ENCODE assay signal across 14 cellular contexts in genomic region chr2:241598061-241598460, GRCh38. TPM values are rescaled to one million over a fixed set of nuclear protein-coding genes. Genes with fewer than 3 reads are reported as not detected.
DNase-seq lines count a peak whose midpoint lies in the region; ATAC-seq, FAIRE-seq and TF ChIP-seq lines count a peak whose summit lies in the region.
"Had no signal": no experiment of that assay in that cellular context is flagged by ENCODE, and none has a peak within 500 bp of the region (broad histone marks: within the 10 kb centered on the region; RNA-seq: fewer than 3 reads in every experiment).

No MANE protein-coding gene starts in this region.

- TF ChIP-seq POLR2A in GM12892 (IDR thresholded peaks at IDR 0.05; ENCODE audit: low read depth, low read length) = no peak

- intact Hi-C loops in posterior vena cava (cut with DNase I) = no loop called here

- FAIRE-seq in GM12892 (lab: Jason Lieb, UNC) = peak; percentile 58
- FAIRE-seq: G401.6 had no signal

- no peak for ATAC-seq in GM18858 (IDR thresholded peaks at IDR 0.05; ENCODE audit: unreplicated experiment)
- ATAC-seq in GM18519 (IDR thresholded peaks at IDR 0.05; ENCODE audit: low FRiP score, unreplicated experiment) = no peak

- peak; percentile 4 for DNase-seq in NCI-H1436 (lab: John Stamatoyannopoulos, UW)
- DNase-seq in NCI-H1436 treated with DMSO at 0.1 percent for 48 hours (lab: John Stamatoyannopoulos, UW) = no peak
- no peak for DNase-seq in GM12892 (ENCODE audit: insufficient read length)
- peak; percentile 75 for DNase-seq in fibroblast of gingiva (ENCODE audit: low read depth)
- DNase-seq in posterior vena cava (ENCODE audit: low spot score) = peak; percentile 36
- DNase-seq in T-helper 1 cell = no peak
- DNase-seq: 8988T, GM23248, KBM-7, NCI-H1694 treated with DMSO at 0.1 percent for 48 hours, SHP77 treated with DMSO at 0.1 percent for 48 hours had no signal

RNA-seq across cellular contexts. Expression of gene THAP4, which starts 38.9 kb away (rescaled TPM):
- 30.6 TPM for polyA plus RNA-seq in GM12892 (2012; ENCODE audit: missing spikeins)
- total RNA-seq in posterior vena cava = 10 to 100 TPM; 31.2 to 32.1 TPM

RNA-seq across cellular contexts. Expression of gene ATG4B, which starts 39.4 kb away (rescaled TPM):
- polyA plus RNA-seq in GM12892 (2012; ENCODE audit: missing spikeins) = 47.6 TPM
- total RNA-seq in posterior vena cava = 10 to 100 TPM; 43.7 to 52.1 TPM

RNA-seq across cellular contexts. Expression of gene BOK, which starts 39.5 kb away (rescaled TPM):
- polyA plus RNA-seq in GM12892 (2012; ENCODE audit: missing spikeins) = 0.08 TPM
- 10 to 100 TPM; 20.1 to 29.7 TPM for total RNA-seq in posterior vena cava

Comparison
In these comparisons a context has a peak if more than half of its experiments do, and no peak if none do; other contexts are left out.
1. DNase-seq: peak in NCI-H1436 (single experiment), fibroblast of gingiva (single experiment) and posterior vena cava (single experiment); none in NCI-H1436 treated with DMSO at 0.1 percent for 48 hours (single experiment), GM12892 (single experiment) and T-helper 1 cell (0 of 5).